In the genomic region with DNA sequence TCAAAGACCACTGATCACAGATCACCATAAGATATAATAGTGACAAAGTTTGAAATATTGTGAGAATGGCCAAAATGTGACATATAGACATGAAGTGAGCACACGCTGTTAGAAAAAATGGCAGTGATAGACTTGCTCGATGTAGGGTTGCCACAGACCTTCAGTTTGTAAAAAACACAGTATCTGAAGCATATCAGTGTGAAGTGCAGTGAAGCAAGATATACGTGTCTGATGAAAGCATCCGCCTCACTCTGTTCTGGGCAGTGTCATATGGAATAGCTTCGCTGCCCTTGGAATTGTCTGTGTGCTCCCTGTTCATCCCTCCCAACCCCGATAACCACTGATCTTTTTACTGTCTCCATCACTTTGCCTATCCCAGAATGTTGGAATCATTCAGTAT, we compare ENCODE assay signal across 13 cellular contexts.
"Had no signal": no experiment of that assay in that cellular context is flagged by ENCODE, and none has a peak within 500 bp of the region (broad histone marks: within the 10 kb centered on the region; RNA-seq: fewer than 3 reads in every experiment).

No MANE protein-coding gene starts in this region.

- ATAC-seq: activated CD8-positive, alpha-beta memory T cell treated with anti-CD3 and anti-CD28 coated beads, Interleukin-2, amount 10 ng/mL, durations not matched to agents 7 days and 5 days; gastrocnemius medialis; left colon; lower lobe of right lung; pancreas had no signal

- H3K9me3 ChIP-seq: adrenal gland, gastrocnemius medialis, lower lobe of right lung, pancreas, transverse colon had no signal

- H3K27ac ChIP-seq: adrenal gland, gastrocnemius medialis, lower lobe of right lung, pancreas, transverse colon had no signal

- H3K27me3 ChIP-seq: adrenal gland, gastrocnemius medialis, pancreas, transverse colon had no signal

- H3K36me3 ChIP-seq: adrenal gland, gastrocnemius medialis, transverse colon had no signal

- H3K4me3 ChIP-seq: adrenal gland, gastrocnemius medialis, lower lobe of right lung, pancreas, transverse colon had no signal

- FAIRE-seq: colon, pancreas had no signal

- DNase-seq: activated CD4-positive, alpha-beta T cell treated with anti-CD3 and anti-CD28 coated beads for 1 hour; activated CD4-positive, alpha-beta T cell treated with anti-CD3 and anti-CD28 coated beads, Interleukin-2, amount 50 U/mL, for 48 hours; activated CD8-positive, alpha-beta memory T cell treated with anti-CD3 and anti-CD28 coated beads, Interleukin-2, amount 10 ng/mL, durations not matched to agents 7 days and 5 days; activated naive CD4-positive, alpha-beta T cell treated with anti-CD3 and anti-CD28 coated beads, Interleukin-2, amount 10 ng/mL, durations not matched to agents 7 days and 5 days; activated T-cell treated with anti-CD3 and anti-CD28 coated beads, Interleukin-2, amount 50 U/mL, for 1 hour; adrenal gland; gastrocnemius medialis; left colon; lower lobe of right lung; pancreas; stimulated activated naive CD4-positive, alpha-beta T cell; transverse colon had no signal
